In the genomic region with DNA sequence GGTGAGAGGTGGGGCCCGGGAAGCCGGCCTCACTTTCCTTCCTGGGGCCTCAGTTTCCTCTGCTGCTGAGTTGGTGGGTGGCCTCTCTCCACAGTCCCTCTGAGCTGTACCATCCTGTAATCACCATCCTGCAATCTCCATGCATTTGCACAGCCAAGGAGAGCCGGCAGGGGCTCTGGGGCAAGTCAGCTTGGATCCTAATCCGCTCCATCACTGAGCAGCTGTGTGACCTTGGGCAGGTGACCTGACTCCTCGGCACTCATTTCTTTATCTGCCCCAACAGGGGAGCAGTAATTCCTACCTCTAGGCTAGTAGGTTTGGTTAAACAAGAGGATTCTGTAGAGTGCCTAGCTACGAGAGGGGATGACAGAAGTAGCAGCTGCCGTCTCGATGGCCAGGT, we compare ENCODE assay signal across 22 cellular contexts.
"Had no signal": no experiment of that assay in that cellular context is flagged by ENCODE, and none has a peak within 500 bp of the region (broad histone marks: within the 10 kb centered on the region; RNA-seq: fewer than 3 reads in every experiment).

No MANE protein-coding gene starts in this region.

- H3K27me3 ChIP-seq: right lobe of liver, uterus had no signal

- H3K4me3 ChIP-seq: right lobe of liver, thoracic aorta, uterus had no signal

- H3K4me3 Mint-ChIP-seq: activated B cell treated with CpG ODN at 0.5 μM for 24 hours; activated CD8-positive, alpha-beta memory T cell treated with anti-CD3 and anti-CD28 coated beads, Interleukin-2, amount 10 ng/mL, durations not matched to agents 7 days and 5 days; activated CD8-positive, alpha-beta T cell treated with anti-CD3 and anti-CD28 coated beads, Interleukin-2, amount 10 ng/mL, durations not matched to agents 7 days and 5 days; central memory CD8-positive, alpha-beta T cell; dendritic cell treated with granulocyte-macrophage colony-stimulating factor and Interleukin-4, amounts not matched to agents 40 ng/mL and 50 ng/mL, for 4 days; naive thymus-derived CD4-positive, alpha-beta T cell had no signal

- H3K9me3 ChIP-seq: right lobe of liver, thoracic aorta, uterus had no signal

- H3K4me1 ChIP-seq: right lobe of liver, uterus had no signal

- H3K27me3 Mint-ChIP-seq: activated CD8-positive, alpha-beta memory T cell treated with anti-CD3 and anti-CD28 coated beads, Interleukin-2, amount 10 ng/mL, durations not matched to agents 7 days and 5 days had no signal

- H3K9me3 Mint-ChIP-seq: activated T-helper 2 cell treated with anti-CD3 and anti-CD28 coated beads, Interferon-gamma antibody, Interleukin-2, Interleukin-4, amounts not matched to agents 10 μg/mL and 5 μg/mL and 100 μg/mL, durations not matched to agents 14 hours and 24 hours and 36 hours; central memory CD8-positive, alpha-beta T cell; dendritic cell treated with granulocyte-macrophage colony-stimulating factor and Interleukin-4, amounts not matched to agents 40 ng/mL and 50 ng/mL, for 4 days had no signal

- DNase-seq: activated B cell treated with CpG ODN at 0.5 μM for 24 hours; activated CD4-positive, alpha-beta T cell treated with anti-CD3 and anti-CD28 coated beads, Interleukin-2, amount 50 U/mL, for 1 hour; activated CD8-positive, alpha-beta memory T cell treated with anti-CD3 and anti-CD28 coated beads, Interleukin-2, amount 10 ng/mL, durations not matched to agents 7 days and 5 days; activated CD8-positive, alpha-beta T cell treated with anti-CD3 and anti-CD28 coated beads, Interleukin-2, amount 10 ng/mL, durations not matched to agents 7 days and 5 days; activated T-cell treated with anti-CD3 and anti-CD28 coated beads, Interleukin-2, amount 50 U/mL, for 48 hours; effector CD4-positive, alpha-beta T cell; left colon; mammary epithelial cell; midbrain; naive thymus-derived CD4-positive, alpha-beta T cell; posterior cingulate gyrus; right lobe of liver; stimulated activated CD4-positive, alpha-beta T cell treated with anti-CD3 and anti-CD28 coated beads, Interleukin-2, amount 100 ng/mL, for 48 hours; stimulated activated naive CD8-positive, alpha-beta T cell treated with anti-CD3 and anti-CD28 coated beads, Interleukin-15, Interleukin-2, amounts not matched to agents 100 U/mL and 50 U/mL, for 24 hours; T-helper 2 cell; trophoblast cell; uterus had no signal

- H3K36me3 ChIP-seq: right lobe of liver, thoracic aorta, uterus had no signal

- H3K27ac ChIP-seq: right lobe of liver, thoracic aorta, uterus had no signal

- H3K27ac Mint-ChIP-seq: activated B cell treated with CpG ODN at 0.5 μM for 24 hours; activated CD8-positive, alpha-beta memory T cell treated with anti-CD3 and anti-CD28 coated beads, Interleukin-2, amount 10 ng/mL, durations not matched to agents 7 days and 5 days; activated CD8-positive, alpha-beta T cell treated with anti-CD3 and anti-CD28 coated beads, Interleukin-2, amount 10 ng/mL, durations not matched to agents 7 days and 5 days; activated naive CD4-positive, alpha-beta T cell treated with anti-CD3 and anti-CD28 coated beads, Interleukin-2, amount 50 U/mL, for 72 hours; activated T-helper 2 cell treated with anti-CD3 and anti-CD28 coated beads, Interferon-gamma antibody, Interleukin-2, Interleukin-4, amounts not matched to agents 10 μg/mL and 5 μg/mL and 100 μg/mL, durations not matched to agents 14 hours and 24 hours and 36 hours; dendritic cell treated with granulocyte-macrophage colony-stimulating factor and Interleukin-4, amounts not matched to agents 40 ng/mL and 50 ng/mL, for 4 days; naive thymus-derived CD4-positive, alpha-beta T cell had no signal

- ATAC-seq: activated CD8-positive, alpha-beta memory T cell treated with anti-CD3 and anti-CD28 coated beads, Interleukin-2, amount 10 ng/mL, durations not matched to agents 7 days and 5 days; activated CD8-positive, alpha-beta T cell treated with anti-CD3 and anti-CD28 coated beads, Interleukin-2, amount 10 ng/mL, durations not matched to agents 7 days and 5 days; activated naive CD4-positive, alpha-beta T cell treated with anti-CD3 and anti-CD28 coated beads, Interleukin-2, amount 50 U/mL, for 72 hours; left colon; naive thymus-derived CD4-positive, alpha-beta T cell; right lobe of liver; stimulated activated naive CD8-positive, alpha-beta T cell treated with anti-CD3 and anti-CD28 coated beads, Interleukin-15, Interleukin-2, amounts not matched to agents 100 U/mL and 50 U/mL, for 24 hours had no signal

- H3K36me3 Mint-ChIP-seq: activated CD8-positive, alpha-beta memory T cell treated with anti-CD3 and anti-CD28 coated beads, Interleukin-2, amount 10 ng/mL, durations not matched to agents 7 days and 5 days; activated naive CD4-positive, alpha-beta T cell treated with anti-CD3 and anti-CD28 coated beads, Interleukin-2, amount 50 U/mL, for 72 hours; naive thymus-derived CD4-positive, alpha-beta T cell had no signal

- H3K4me1 Mint-ChIP-seq: activated B cell treated with CpG ODN at 0.5 μM for 24 hours; activated CD8-positive, alpha-beta memory T cell treated with anti-CD3 and anti-CD28 coated beads, Interleukin-2, amount 10 ng/mL, durations not matched to agents 7 days and 5 days; central memory CD8-positive, alpha-beta T cell; naive thymus-derived CD4-positive, alpha-beta T cell had no signal
